30 cellular contexts compared by ENCODE assay signal in the genomic region with DNA sequence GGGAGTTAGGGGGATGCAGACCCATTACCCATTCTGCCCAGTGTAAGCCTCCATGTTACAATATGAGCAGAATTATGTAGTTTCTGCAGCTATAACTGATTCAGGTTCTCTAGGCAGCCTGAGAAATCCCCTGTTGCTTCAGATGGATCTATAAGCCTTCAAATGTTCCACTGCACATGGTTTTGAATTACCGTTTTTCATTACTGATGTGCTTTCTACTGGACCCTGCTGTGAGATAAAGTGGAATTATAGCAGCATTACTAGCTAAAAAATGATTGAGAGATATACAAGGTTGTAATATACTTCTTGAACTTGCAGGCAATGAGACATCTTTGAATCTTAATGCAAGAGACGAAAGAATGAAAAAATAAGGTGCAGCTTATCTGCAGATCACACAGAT.
"Had no signal": no experiment of that assay in that cellular context is flagged by ENCODE, and none has a peak within 500 bp of the region (broad histone marks: within the 10 kb centered on the region; RNA-seq: fewer than 3 reads in every experiment).

No MANE protein-coding gene starts in this region.

- H3K9me3 Mint-ChIP-seq: activated B cell treated with CpG ODN at 0.5 μM for 24 hours; activated CD4-positive, alpha-beta T cell treated with anti-CD3 and anti-CD28 coated beads, Interleukin-2, amount 10 ng/mL, durations not matched to agents 24 days and 14 days; activated naive CD4-positive, alpha-beta T cell treated with anti-CD3 and anti-CD28 coated beads, Interleukin-2, amount 50 U/mL, for 72 hours; activated naive CD8-positive, alpha-beta T cell treated with anti-CD3 and anti-CD28 coated beads, Interleukin-2, amount 50 U/mL, for 24 hours; activated T-cell treated with anti-CD3 and anti-CD28 coated beads, Interleukin-2, amount 50 U/mL, for 24 hours; activated T-helper 1 cell treated with anti-CD3 and anti-CD28 coated beads, Interleukin-12 subunit alpha, Interleukin-12 subunit beta, Interleukin-2, Interleukin-4 antibody, amounts not matched to agents 30 ng/mL and 10 ng/mL and 1 ng/mL, durations not matched to agents 14 hours and 24 hours and 36 hours; T-cell had no signal

- H3K9me3 ChIP-seq: ascending aorta, body of pancreas, MG63 had no signal

- H3K27me3 Mint-ChIP-seq: activated B cell treated with CpG ODN at 0.5 μM for 24 hours; activated CD4-positive, alpha-beta T cell treated with anti-CD3 and anti-CD28 coated beads, Interleukin-2, amount 10 ng/mL, durations not matched to agents 24 days and 14 days; activated CD8-positive, alpha-beta memory T cell treated with anti-CD3 and anti-CD28 coated beads, Interleukin-2, amount 10 ng/mL, durations not matched to agents 7 days and 5 days; activated naive CD8-positive, alpha-beta T cell treated with anti-CD3 and anti-CD28 coated beads, Interleukin-2, amount 50 U/mL, for 24 hours; activated T-cell treated with anti-CD3 and anti-CD28 coated beads, Interleukin-2, amount 50 U/mL, for 24 hours; T-cell had no signal

- DNase-seq: activated B cell treated with CpG ODN at 0.5 μM for 24 hours; activated CD4-positive, alpha-beta T cell treated with anti-CD3 and anti-CD28 coated beads for 1 hour; activated CD4-positive, alpha-beta T cell treated with anti-CD3 and anti-CD28 coated beads, Interleukin-2, amount 10 ng/mL, durations not matched to agents 24 days and 14 days; activated CD4-positive, alpha-beta T cell treated with anti-CD3 and anti-CD28 coated beads, Interleukin-2, amount 50 U/mL, for 48 hours; activated CD8-positive, alpha-beta memory T cell treated with anti-CD3 and anti-CD28 coated beads, Interleukin-2, amount 10 ng/mL, durations not matched to agents 7 days and 5 days; activated effector memory CD4-positive, alpha-beta T cell treated with anti-CD3 and anti-CD28 coated beads, Interleukin-2, amount 50 U/mL, for 16 hours; activated naive CD4-positive, alpha-beta T cell treated with Interleukin-2 at 50 U/mL for 16 hours; activated naive CD8-positive, alpha-beta T cell treated with anti-CD3 and anti-CD28 coated beads, Interleukin-2, amount 50 U/mL, for 24 hours; activated T-cell treated with anti-CD3 and anti-CD28 coated beads, Interleukin-2, amount 50 U/mL, for 24 hours; amniotic stem cell; body of pancreas; cerebellar nuclear complex; MG63; MV-4-11; NCI-H1105; NCI-H1436; NCI-H1694 treated with DMSO at 0.1 percent for 48 hours; NCI-H2029 treated with DMSO at 0.1 percent for 48 hours; NCI-H226; NCI-H526 treated with DMSO at 0.1 percent for 48 hours; NCI-H82; RPMI8226; SHP77; T-cell; T-helper 2 cell; T1000 had no signal

- ATAC-seq: activated CD8-positive, alpha-beta memory T cell treated with anti-CD3 and anti-CD28 coated beads, Interleukin-2, amount 10 ng/mL, durations not matched to agents 7 days and 5 days; activated naive CD4-positive, alpha-beta T cell treated with anti-CD3 and anti-CD28 coated beads, Interleukin-2, amount 50 U/mL, for 72 hours; activated naive CD8-positive, alpha-beta T cell treated with anti-CD3 and anti-CD28 coated beads, Interleukin-2, amount 50 U/mL, for 24 hours; body of pancreas; T-cell had no signal

- H3K27ac ChIP-seq: ascending aorta, body of pancreas, KMS-11 had no signal

- H3K4me3 Mint-ChIP-seq: activated B cell treated with CpG ODN at 0.5 μM for 24 hours; activated CD4-positive, alpha-beta T cell treated with anti-CD3 and anti-CD28 coated beads, Interleukin-2, amount 10 ng/mL, durations not matched to agents 24 days and 14 days; activated CD8-positive, alpha-beta memory T cell treated with anti-CD3 and anti-CD28 coated beads, Interleukin-2, amount 10 ng/mL, durations not matched to agents 7 days and 5 days; activated naive CD8-positive, alpha-beta T cell treated with anti-CD3 and anti-CD28 coated beads, Interleukin-2, amount 50 U/mL, for 24 hours; activated T-cell treated with anti-CD3 and anti-CD28 coated beads, Interleukin-2, amount 50 U/mL, for 24 hours; activated T-helper 1 cell treated with anti-CD3 and anti-CD28 coated beads, Interleukin-12 subunit alpha, Interleukin-12 subunit beta, Interleukin-2, Interleukin-4 antibody, amounts not matched to agents 30 ng/mL and 10 ng/mL and 1 ng/mL, durations not matched to agents 14 hours and 24 hours and 36 hours; T-cell had no signal

- H3K4me3 ChIP-seq: ascending aorta, body of pancreas, MG63 had no signal

- H3K27ac Mint-ChIP-seq: activated B cell treated with CpG ODN at 0.5 μM for 24 hours; activated CD4-positive, alpha-beta T cell treated with anti-CD3 and anti-CD28 coated beads, Interleukin-2, amount 10 ng/mL, durations not matched to agents 24 days and 14 days; activated CD8-positive, alpha-beta memory T cell treated with anti-CD3 and anti-CD28 coated beads, Interleukin-2, amount 10 ng/mL, durations not matched to agents 7 days and 5 days; activated naive CD4-positive, alpha-beta T cell treated with anti-CD3 and anti-CD28 coated beads, Interleukin-2, amount 50 U/mL, for 72 hours; activated naive CD8-positive, alpha-beta T cell treated with anti-CD3 and anti-CD28 coated beads, Interleukin-2, amount 50 U/mL, for 24 hours; activated T-cell treated with anti-CD3 and anti-CD28 coated beads, Interleukin-2, amount 50 U/mL, for 24 hours; activated T-helper 1 cell treated with anti-CD3 and anti-CD28 coated beads, Interleukin-12 subunit alpha, Interleukin-12 subunit beta, Interleukin-2, Interleukin-4 antibody, amounts not matched to agents 30 ng/mL and 10 ng/mL and 1 ng/mL, durations not matched to agents 14 hours and 24 hours and 36 hours; T-cell had no signal

- H3K4me1 ChIP-seq: body of pancreas had no signal

- H3K27me3 ChIP-seq: ascending aorta, body of pancreas, MG63 had no signal
